Comparison of ENCODE assay signal across 2 cellular contexts in genomic region chr11:109968781-109969180, GRCh38.
A peak's percentile ranks its signal among the peaks of the same experiment; 100 is the strongest.
TF ChIP-seq lines count a peak whose summit lies in the region.

No MANE protein-coding gene starts in this region.

TF ChIP-seq in HCT116, 20 proteins besides CTCF, POLR2A, EP300 and RAD21 (continued from another document):
- no peak for TF ChIP-seq YY1 (IDR thresholded peaks at IDR 0.05; ENCODE audit: extremely low read depth, insufficient replicate concordance, low read depth, low read length)
- no peak for TF ChIP-seq FOSL1 (IDR thresholded peaks at IDR 0.05; ENCODE audit: low read depth)
- TF ChIP-seq EZH2 (IDR thresholded peaks at IDR 0.05), result no peak
- no peak for TF ChIP-seq ZNF274 (IDR thresholded peaks at IDR 0.05; ENCODE audit: low read depth, low read length)
- TF ChIP-seq CEBPB (IDR thresholded peaks at IDR 0.05; ENCODE audit: low read depth), result no peak
- no peak for TF ChIP-seq ZBTB33 (IDR thresholded peaks at IDR 0.05; ENCODE audit: extremely low read depth, insufficient replicate concordance, low read length)
- no peak for TF ChIP-seq SP1 (IDR thresholded peaks at IDR 0.05; ENCODE audit: low read depth)
- no peak for TF ChIP-seq EGR1 (IDR thresholded peaks at IDR 0.05; ENCODE audit: low read depth)

TF ChIP-seq in GM12878, 131 proteins besides CTCF, POLR2A, EP300 and RAD21:
- TF ChIP-seq USF1 (IDR thresholded peaks at IDR 0.05; ENCODE audit: borderline replicate concordance, extremely low read length, insufficient read depth, low read depth, low read length) (peak; percentile 67), ZBTB4 (CRISPR knock-in tag; IDR thresholded peaks at IDR 0.05) (no peak), FOXK2 (IDR thresholded peaks at IDR 0.05) (no peak)
